In the genomic region with DNA sequence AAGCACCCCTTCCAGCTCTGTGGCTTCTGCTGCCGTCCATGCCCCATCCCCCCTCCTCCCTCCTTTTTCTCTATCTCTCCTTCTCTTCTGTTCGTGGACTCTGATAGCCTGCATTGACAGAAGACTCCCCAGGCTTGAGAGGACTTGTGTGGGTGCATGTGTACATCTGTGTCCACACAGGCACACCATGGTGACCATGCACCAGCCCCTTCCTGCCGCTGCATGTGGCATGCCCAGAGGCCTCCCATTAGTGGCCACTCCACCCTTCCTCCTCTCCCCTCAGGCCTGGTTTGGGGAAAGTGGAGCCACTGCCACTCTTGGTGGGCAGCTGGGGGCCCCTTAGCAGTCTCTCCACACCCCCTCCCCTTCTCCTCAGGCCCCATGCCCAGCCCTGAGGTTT, we compare ENCODE assay signal across 26 cellular contexts.
"Had no signal": no experiment of that assay in that cellular context is flagged by ENCODE, and none has a peak within 500 bp of the region (broad histone marks: within the 10 kb centered on the region; RNA-seq: fewer than 3 reads in every experiment).

No MANE protein-coding gene starts in this region.

- H3K27ac ChIP-seq: adrenal gland, esophagus squamous epithelium, heart right ventricle, left lung, neural progenitor cell, parathyroid adenoma, psoas muscle, sigmoid colon, stomach, thyroid gland, upper lobe of right lung, VCaP had no signal

- ATAC-seq: activated T-cell treated with anti-CD3 and anti-CD28 coated beads, Interleukin-2, amount 50 U/mL, for 4 hours; heart right ventricle; left lung; mucosa of descending colon; psoas muscle; stimulated activated effector memory CD8-positive, alpha-beta T cell treated with anti-CD3 and anti-CD28 coated beads, Interleukin-12 subunit alpha, Interleukin-12 subunit beta, amount 100 ng/mL, for 72 hours; upper lobe of right lung had no signal

- H3K9me3 ChIP-seq: adrenal gland, esophagus squamous epithelium, left lung, mucosa of descending colon, psoas muscle, sigmoid colon, stomach, thyroid gland had no signal

- H3K27me3 Mint-ChIP-seq: activated CD4-positive, alpha-beta memory T cell treated with anti-CD3 and anti-CD28 coated beads for 36 hours; activated naive CD8-positive, alpha-beta T cell had no signal

- H3K4me1 ChIP-seq: adrenal gland, left lung, neural progenitor cell, parathyroid adenoma, psoas muscle, sigmoid colon, upper lobe of right lung had no signal

- H3K9me3 Mint-ChIP-seq: stimulated activated effector memory CD8-positive, alpha-beta T cell treated with anti-CD3 and anti-CD28 coated beads, Interleukin-12 subunit alpha, Interleukin-12 subunit beta, amount 100 ng/mL, for 72 hours had no signal

- H3K4me1 Mint-ChIP-seq: neural progenitor cell had no signal

- H3K4me3 ChIP-seq: adrenal gland, esophagus squamous epithelium, heart right ventricle, left lung, lung, mucosa of descending colon, neural progenitor cell, psoas muscle, sigmoid colon, stomach, thyroid gland, upper lobe of right lung had no signal

- H3K36me3 Mint-ChIP-seq: neural progenitor cell had no signal

- H3K27ac Mint-ChIP-seq: activated CD4-positive, alpha-beta memory T cell treated with anti-CD3 and anti-CD28 coated beads for 36 hours; activated T-helper 2 cell treated with anti-CD3 and anti-CD28 coated beads, Interferon-gamma antibody, Interleukin-2, Interleukin-4, amounts not matched to agents 10 μg/mL and 5 μg/mL and 100 μg/mL, durations not matched to agents 14 hours and 24 hours and 36 hours; neural progenitor cell; stimulated activated effector memory CD8-positive, alpha-beta T cell treated with anti-CD3 and anti-CD28 coated beads, Interleukin-12 subunit alpha, Interleukin-12 subunit beta, amount 100 ng/mL, for 72 hours had no signal

- H3K4me3 Mint-ChIP-seq: activated CD4-positive, alpha-beta memory T cell treated with anti-CD3 and anti-CD28 coated beads for 36 hours; activated naive CD8-positive, alpha-beta T cell; activated T-cell treated with anti-CD3 and anti-CD28 coated beads, Interleukin-2, amount 50 U/mL, for 4 hours; neural progenitor cell; stimulated activated effector memory CD8-positive, alpha-beta T cell treated with anti-CD3 and anti-CD28 coated beads, Interleukin-12 subunit alpha, Interleukin-12 subunit beta, amount 100 ng/mL, for 72 hours had no signal

- H3K27me3 ChIP-seq: adrenal gland, sigmoid colon, stomach, thyroid gland, upper lobe of right lung had no signal

- H3K36me3 ChIP-seq: adrenal gland, esophagus squamous epithelium, heart right ventricle, left lung, neural progenitor cell, sigmoid colon, stomach, thyroid gland, upper lobe of right lung had no signal

- DNase-seq: activated CD4-positive, alpha-beta memory T cell treated with anti-CD3 and anti-CD28 coated beads for 36 hours; activated CD4-positive, alpha-beta T cell treated with anti-CD3 and anti-CD28 coated beads for 48 hours; activated naive CD4-positive, alpha-beta T cell treated with Interleukin-2 at 50 U/mL for 16 hours; activated T-cell treated with anti-CD3 and anti-CD28 coated beads, Interleukin-2, amount 50 U/mL, for 4 hours; adrenal gland; caudate nucleus; esophagus squamous epithelium; foreskin melanocyte; heart right ventricle; left lung; mucosa of descending colon; occipital lobe; psoas muscle; sigmoid colon; small intestine; stimulated activated CD4-positive, alpha-beta T cell treated with anti-CD3 and anti-CD28 coated beads, Interleukin-4, amount 100 ng/mL, for 24 hours; stomach; upper lobe of right lung had no signal
